In the genomic region with DNA sequence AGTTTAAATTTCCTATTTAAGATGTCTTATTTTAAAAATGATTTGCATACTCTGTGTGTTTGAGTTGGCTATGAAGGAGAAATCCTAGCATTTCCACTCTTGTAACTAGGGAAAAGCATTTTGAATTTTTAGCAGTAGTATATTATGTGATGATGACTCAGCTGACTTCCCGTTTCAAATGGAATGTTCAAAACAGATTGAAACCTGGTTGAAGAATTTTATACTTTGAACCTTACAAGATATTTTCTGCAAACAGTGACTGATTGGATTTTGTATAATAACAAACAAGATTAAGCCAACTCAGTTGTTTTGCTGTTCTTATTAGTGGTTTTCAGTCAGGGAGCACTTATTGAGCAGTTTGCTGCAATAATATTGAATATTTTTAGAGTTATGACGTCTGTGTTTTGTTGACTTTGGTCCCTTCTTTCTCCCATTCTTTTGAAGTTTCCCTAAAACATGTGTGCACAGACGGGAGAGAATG, we compare ENCODE assay signal across 10 cellular contexts. TPM values are rescaled to one million over a fixed set of nuclear protein-coding genes. Genes with fewer than 3 reads are reported as not detected.
DNase-seq lines count a peak whose midpoint lies in the region; ATAC-seq and TF ChIP-seq lines count a peak whose summit lies in the region.
"Had no signal": no experiment of that assay in that cellular context is flagged by ENCODE, and none has a peak within 500 bp of the region (broad histone marks: within the 10 kb centered on the region; RNA-seq: fewer than 3 reads in every experiment).

No MANE protein-coding gene starts in this region.

- no peak overlapping the region for H3K9ac ChIP-seq in OCI-LY3 (ENCODE audit: low read length)
- no peak overlapping the region for H3K9ac ChIP-seq in endocrine pancreas (ENCODE audit: control insufficient read depth, insufficient read depth, low read length)

- H3K4me3 Mint-ChIP-seq in natural killer cell treated with Interleukin-12 subunit alpha and Interleukin-12 subunit beta and Interleukin-15 and Interleukin-18, amount 100 ng/mL, for 72 hours, result no peak overlapping the region

- H3K4me1 ChIP-seq in OCI-LY3 (ENCODE audit: low read length) (peaks cover 45% of the 10 kb centered on the region), endocrine pancreas (ENCODE audit: control insufficient read depth, insufficient read depth, low read length) (peaks cover 22% of the 10 kb centered on the region)

- no peak for TF ChIP-seq CTCF in OCI-LY3 (IDR thresholded peaks at IDR 0.05; ENCODE audit: low read depth, low read length)

- H3K36me3 ChIP-seq in OCI-LY3 (replicated peaks; ENCODE audit: low read depth, low read length), result peaks cover 37% of the 10 kb centered on the region
- H3K36me3 ChIP-seq in endocrine pancreas (ENCODE audit: control insufficient read depth, insufficient read depth, low read length), result peaks cover 3% of the 10 kb centered on the region

- DNase-seq in AG08395 (ENCODE audit: low spot score) (peak; percentile 28), anterior cingulate cortex (lab: John Stamatoyannopoulos, UW) (no peak), NCI-H345 treated with DMSO at 0.1 percent for 48 hours (lab: John Stamatoyannopoulos, UW; ENCODE audit: unreplicated experiment) (no peak), occipital lobe (lab: John Stamatoyannopoulos, UW) (no peak)
- DNase-seq in natural killer cell treated with Interleukin-12 subunit alpha and Interleukin-12 subunit beta and Interleukin-15 and Interleukin-18, amount 100 ng/mL, for 72 hours (ENCODE audit: low spot score), result no peak
- DNase-seq: activated CD4-positive, alpha-beta T cell treated with anti-CD3 and anti-CD28 coated beads for 48 hours; retina had no signal

- peak overlapping the region; percentile 25 for H3K4me2 ChIP-seq in OCI-LY3 (ENCODE audit: low read length)

- H3K27me3 Mint-ChIP-seq in natural killer cell treated with Interleukin-12 subunit alpha and Interleukin-12 subunit beta and Interleukin-15 and Interleukin-18, amount 100 ng/mL, for 72 hours, result no peaks in the 10 kb centered on the region

- no peak overlapping the region for H3K4me3 ChIP-seq in OCI-LY3 (ENCODE audit: low read length)
- H3K4me3 ChIP-seq in endocrine pancreas (ENCODE audit: control insufficient read depth, insufficient read depth, low read length), result peak overlapping the region; percentile 38

- peak overlapping the region; percentile 10 to 56 for H3K27ac Mint-ChIP-seq in natural killer cell treated with Interleukin-12 subunit alpha and Interleukin-12 subunit beta and Interleukin-15 and Interleukin-18, amount 100 ng/mL, for 72 hours

- H3K36me3 Mint-ChIP-seq in natural killer cell treated with Interleukin-12 subunit alpha and Interleukin-12 subunit beta and Interleukin-15 and Interleukin-18, amount 100 ng/mL, for 72 hours, result peaks cover 6% of the 10 kb centered on the region

- H3K4me1 Mint-ChIP-seq in natural killer cell treated with Interleukin-12 subunit alpha and Interleukin-12 subunit beta and Interleukin-15 and Interleukin-18, amount 100 ng/mL, for 72 hours (ENCODE audit: low read depth in 2 of 2), result peaks cover 54 to 58% of the 10 kb centered on the region in 2 donors

- H2AFZ ChIP-seq in OCI-LY3 (ENCODE audit: low read depth, low read length), result no peak overlapping the region

- H3K27me3 ChIP-seq in OCI-LY3 (ENCODE audit: low read depth, low read length), result no peaks in the 10 kb centered on the region
- H3K27me3 ChIP-seq in endocrine pancreas (ENCODE audit: control insufficient read depth, insufficient read depth, low read length), result no peaks in the 10 kb centered on the region

- no peak overlapping the region for H3K27ac ChIP-seq in OCI-LY3 (ENCODE audit: low read length)

- no peak for ATAC-seq in natural killer cell treated with Interleukin-12 subunit alpha and Interleukin-12 subunit beta and Interleukin-15 and Interleukin-18, amount 100 ng/mL, for 72 hours
- ATAC-seq in activated CD4-positive, CD25-positive, alpha-beta regulatory T cell treated with anti-CD3 and anti-CD28 coated beads, Interleukin-2, amount 50 U/mL, for 24 hours, result no peak

- H3K9me3 ChIP-seq in OCI-LY3 (ENCODE audit: insufficient read depth, low read length) (no peaks in the 10 kb centered on the region), endocrine pancreas (ENCODE audit: control insufficient read depth, low read length) (no peaks in the 10 kb centered on the region)

- peaks cover 96% of the 10 kb centered on the region for H4K20me1 ChIP-seq in OCI-LY3 (ENCODE audit: insufficient read depth, low read length)

- no peaks in the 10 kb centered on the region for H3K9me3 Mint-ChIP-seq in natural killer cell treated with Interleukin-12 subunit alpha and Interleukin-12 subunit beta and Interleukin-15 and Interleukin-18, amount 100 ng/mL, for 72 hours

- peaks cover 100% of the 10 kb centered on the region for H3K79me2 ChIP-seq in OCI-LY3 (ENCODE audit: low read length)

RNA-seq across cellular contexts. Expression of a gene that starts 8.0 kb away (rescaled TPM):
- total RNA-seq in natural killer cell treated with Interleukin-12 subunit alpha and Interleukin-12 subunit beta and Interleukin-15 and Interleukin-18, amount 100 ng/mL, for 72 hours, result 10 to 100 TPM; 44.2 to 82.4 TPM
- total RNA-seq in occipital lobe, result 68.0 TPM
